22 cellular contexts compared by ENCODE assay signal in genomic region chr3:10309736-10310135, GRCh38. TPM values are rescaled to one million over a fixed set of nuclear protein-coding genes. Genes with fewer than 3 reads are reported as not detected.
DNase-seq lines count a peak whose midpoint lies in the region; ATAC-seq and TF ChIP-seq lines count a peak whose summit lies in the region.
"Had no signal": no experiment of that assay in that cellular context is flagged by ENCODE, and none has a peak within 500 bp of the region (broad histone marks: within the 10 kb centered on the region; RNA-seq: fewer than 3 reads in every experiment).

No MANE protein-coding gene starts in this region.

- no peak for TF ChIP-seq POLR2A in spleen (IDR thresholded peaks at IDR 0.05)

- H3K9me3 Mint-ChIP-seq in activated CD4-positive, alpha-beta T cell treated with anti-CD3 and anti-CD28 coated beads, Interleukin-2, amount 10 ng/mL, durations not matched to agents 24 days and 14 days: no peaks in the 10 kb centered on the region
- H3K9me3 Mint-ChIP-seq in CD4-positive, alpha-beta memory T cell: peaks cover 0 to 1% (median 0%) of the 10 kb centered on the region in 8 donors
- H3K9me3 Mint-ChIP-seq: naive B cell had no signal

- peaks cover 72% of the 10 kb centered on the region for H3K36me3 ChIP-seq in CD4-positive, alpha-beta memory T cell (ENCODE audit: insufficient read depth, low read length)
- H3K36me3 ChIP-seq in adipocyte (ENCODE audit: control insufficient read depth, insufficient read depth, low read length, severe bottlenecking) (peaks cover 99% of the 10 kb centered on the region), lower lobe of right lung (peaks cover 100% of the 10 kb centered on the region), spleen (peaks cover 0 to 100% (median 89%) of the 10 kb centered on the region in 6 donors)

- no peaks in the 10 kb centered on the region for H3K27me3 ChIP-seq in CD4-positive, alpha-beta memory T cell (ENCODE audit: insufficient read depth, low read length)
- H3K27me3 ChIP-seq in adipocyte (replicated peaks; ENCODE audit: control insufficient read depth, insufficient read depth, low read length): no peaks in the 10 kb centered on the region
- H3K27me3 ChIP-seq in lower lobe of right lung (ENCODE audit: low read depth): no peaks in the 10 kb centered on the region
- no peaks in the 10 kb centered on the region for H3K27me3 ChIP-seq in spleen (replicated peaks in 1 of 7)
- H3K27me3 ChIP-seq: cardiac muscle cell, left lung, stomach had no signal

- no peak overlapping the region for H3K4me3 Mint-ChIP-seq in activated CD4-positive, alpha-beta T cell treated with anti-CD3 and anti-CD28 coated beads, Interleukin-2, amount 10 ng/mL, durations not matched to agents 24 days and 14 days
- no peak overlapping the region for H3K4me3 Mint-ChIP-seq in CD4-positive, alpha-beta memory T cell
- H3K4me3 Mint-ChIP-seq: naive B cell had no signal

- no peak for DNase-seq in activated CD4-positive, alpha-beta T cell treated with anti-CD3 and anti-CD28 coated beads, Interleukin-2, amount 10 ng/mL, durations not matched to agents 24 days and 14 days
- no peak for DNase-seq in activated CD4-positive, alpha-beta T cell treated with anti-CD3 and anti-CD28 coated beads, Interleukin-2, amount 50 U/mL, for 1 hour
- no peak for DNase-seq in CD4-positive, alpha-beta memory T cell
- peak; percentile 31 for DNase-seq in adipocyte (ENCODE audit: low read depth)
- DNase-seq in lower lobe of right lung: no peak
- DNase-seq in spleen: no peak
- no peak for DNase-seq in SK-N-DZ (ENCODE audit: low spot score)
- DNase-seq: activated CD4-positive, CD25-positive, alpha-beta regulatory T cell; DMS79 treated with DMSO at 0.1 percent for 48 hours; effector CD8-positive, alpha-beta T cell; H7; left lung; naive B cell; NCI-H1417; NCI-H526; SIG-M5; stomach had no signal

- no peaks in the 10 kb centered on the region for H3K27me3 Mint-ChIP-seq in activated CD4-positive, alpha-beta T cell treated with anti-CD3 and anti-CD28 coated beads, Interleukin-2, amount 10 ng/mL, durations not matched to agents 24 days and 14 days
- H3K27me3 Mint-ChIP-seq in CD4-positive, alpha-beta memory T cell: no peaks in the 10 kb centered on the region
- H3K27me3 Mint-ChIP-seq: naive B cell had no signal

- no peak overlapping the region for H3K9ac ChIP-seq in adipocyte (ENCODE audit: low read length)

- H3K4me1 Mint-ChIP-seq in activated CD4-positive, alpha-beta T cell treated with anti-CD3 and anti-CD28 coated beads, Interleukin-2, amount 10 ng/mL, durations not matched to agents 24 days and 14 days: peaks cover 2% of the 10 kb centered on the region
- H3K4me1 Mint-ChIP-seq in CD4-positive, alpha-beta memory T cell: peaks cover 0 to 5% (median 2%) of the 10 kb centered on the region in 4 donors
- H3K4me1 Mint-ChIP-seq: naive B cell had no signal

- no peaks in the 10 kb centered on the region for H3K9me3 ChIP-seq in CD4-positive, alpha-beta memory T cell (ENCODE audit: control insufficient read depth in 1 of 2, low read length in 2 of 2)
- no peaks in the 10 kb centered on the region for H3K9me3 ChIP-seq in adipocyte (ENCODE audit: control insufficient read depth, low read length)
- no peaks in the 10 kb centered on the region for H3K9me3 ChIP-seq in lower lobe of right lung
- H3K9me3 ChIP-seq in spleen: no peaks in the 10 kb centered on the region
- H3K9me3 ChIP-seq: left lung, prostate gland, stomach had no signal

- H3K36me3 Mint-ChIP-seq in activated CD4-positive, alpha-beta T cell treated with anti-CD3 and anti-CD28 coated beads, Interleukin-2, amount 10 ng/mL, durations not matched to agents 24 days and 14 days (ENCODE audit: low read depth): peaks cover 69% of the 10 kb centered on the region
- H3K36me3 Mint-ChIP-seq in CD4-positive, alpha-beta memory T cell: peaks cover 60 to 87% of the 10 kb centered on the region in 2 donors

- TF ChIP-seq CTCF in lower lobe of right lung (IDR thresholded peaks at IDR 0.05) (no peak), spleen (IDR thresholded peaks at IDR 0.05 in 8 of 11, conservative IDR thresholded peaks at IDR 0.05 in 3 of 11) (no peak)

- no peak overlapping the region for H3K27ac ChIP-seq in CD4-positive, alpha-beta memory T cell (ENCODE audit: low read depth, low read length)
- peak overlapping the region; percentile 46 for H3K27ac ChIP-seq in lower lobe of right lung
- peak overlapping the region in 4 of 8 donors; percentile 8 to 38 (median 34) for H3K27ac ChIP-seq in spleen
- H3K27ac ChIP-seq: C4-2B, cardiac muscle cell, prostate gland, stomach had no signal

- ATAC-seq in lower lobe of right lung: no peak
- no peak for ATAC-seq in HG03432 (IDR thresholded peaks at IDR 0.05; ENCODE audit: unreplicated experiment)
- ATAC-seq: left lung had no signal

- peak overlapping the region; percentile 6 for H3K27ac Mint-ChIP-seq in activated CD4-positive, alpha-beta T cell treated with anti-CD3 and anti-CD28 coated beads, Interleukin-2, amount 10 ng/mL, durations not matched to agents 24 days and 14 days
- H3K27ac Mint-ChIP-seq in CD4-positive, alpha-beta memory T cell: peak overlapping the region in 5 of 7 donors; percentile 5 to 83 (median 55)

- CTCF ChIA-PET in CD4-positive, alpha-beta memory T cell (lab: Charles Lee; ENCODE audit: partially characterized antibody): interaction anchor here (0.6 kb wide), 1 partner anchor 1528 kb away, joined by 3 read pairs; no protein-coding TSS in a partner anchor

- no peaks in the 10 kb centered on the region for H3K4me1 ChIP-seq in CD4-positive, alpha-beta memory T cell (ENCODE audit: insufficient read depth, low read length)
- H3K4me1 ChIP-seq in adipocyte (ENCODE audit: control insufficient read depth, insufficient read depth, low read length) (peaks cover 5% of the 10 kb centered on the region), lower lobe of right lung (peaks cover 11% of the 10 kb centered on the region), spleen (peaks cover 0 to 14% (median 0%) of the 10 kb centered on the region in 6 donors)
- H3K4me1 ChIP-seq: prostate gland had no signal

- intact Hi-C loops in activated CD4-positive, alpha-beta T cell treated with anti-CD3 and anti-CD28 coated beads, Interleukin-2, amount 10 ng/mL, durations not matched to agents 24 days and 14 days (cut with micrococcal nuclease): no loop called here
- intact Hi-C loops in CD4-positive, alpha-beta memory T cell (cut with micrococcal nuclease): no loop called here
- intact Hi-C loops in lower lobe of right lung (cut with DNase I) (no loop called here), spleen (cut with DNase I; ENCODE audit: low total_unique reads) (no loop called here)

- POLR2A ChIA-PET in CD4-positive, alpha-beta memory T cell (lab: Charles Lee; ENCODE audit: partially characterized antibody): no interaction called here

- no peak overlapping the region for H3K4me3 ChIP-seq in CD4-positive, alpha-beta memory T cell (ENCODE audit: low read length in 2 of 2)
- H3K4me3 ChIP-seq in adipocyte (ENCODE audit: low read length) (no peak overlapping the region), lower lobe of right lung (no peak overlapping the region), spleen (no peak overlapping the region)
- H3K4me3 ChIP-seq: cardiac muscle cell, left lung, prostate gland, stomach had no signal

- 59 to 71% (median 65%) methylated on average over 4 of the region's 4 CpGs for WGBS in spleen, 5 donors

RNA-seq across cellular contexts. Expression of gene SEC13, which starts 11.2 kb away (rescaled TPM):
- total RNA-seq in activated CD4-positive, alpha-beta T cell treated with anti-CD3 and anti-CD28 coated beads, Interleukin-2, amount 10 ng/mL, durations not matched to agents 24 days and 14 days: 128 and 131 TPM in 2 replicates
- total RNA-seq in CD4-positive, alpha-beta memory T cell: 10 to 100 TPM; 64.1 to 67.9 TPM
- polyA plus RNA-seq in CD4-positive, alpha-beta memory T cell: 100 to 1,000 TPM; 131 to 155 TPM
- 76.3 TPM for total RNA-seq in lower lobe of right lung
- 100 to 1,000 TPM in 1 of 7 donors, 10 to 100 TPM in 6; 61.6 to 115 (median 71.2) TPM for total RNA-seq in spleen
- polyA plus RNA-seq in spleen: 10 to 100 TPM; 52.1 to 78.7 (median 68.0) TPM
- 162 and 174 TPM in 2 replicates for polyA plus RNA-seq in SK-N-DZ (2014; cell fraction: cytosol; rRNA removed)
- polyA plus RNA-seq in SK-N-DZ (2014; cell fraction: nucleus; rRNA removed): 140 and 149 TPM in 2 replicates

RNA-seq across cellular contexts. Expression of gene GHRL, which starts 17.0 kb away (rescaled TPM):
- total RNA-seq in activated CD4-positive, alpha-beta T cell treated with anti-CD3 and anti-CD28 coated beads, Interleukin-2, amount 10 ng/mL, durations not matched to agents 24 days and 14 days: 0.43 and 1.3 TPM in 2 replicates
- total RNA-seq in CD4-positive, alpha-beta memory T cell: 1 to 10 TPM in 1 of 2 experiments, not detected in 1; 1.1 TPM
- under 1 TPM in 1 of 2 donors, not detected in 1; 0.75 TPM for polyA plus RNA-seq in CD4-positive, alpha-beta memory T cell
- 2.5 TPM for total RNA-seq in lower lobe of right lung
- total RNA-seq in spleen: 1 to 10 TPM; 1.1 to 8.0 (median 3.8) TPM
- polyA plus RNA-seq in spleen: 1 to 10 TPM; 3.6 to 6.6 (median 5.0) TPM
- not detected in 2 replicates for polyA plus RNA-seq in SK-N-DZ (2014; cell fraction: cytosol; rRNA removed)
- polyA plus RNA-seq in SK-N-DZ (2014; cell fraction: nucleus; rRNA removed): 2.0 TPM in 1 of 2 replicates, not detected in the other
- total RNA-seq: A172, H7 had no signal
